9 cellular contexts compared by ENCODE assay signal in genomic region chr9:93451762-93452709, GRCh38. TPM values are rescaled to one million over a fixed set of nuclear protein-coding genes. Genes with fewer than 3 reads are reported as not detected.
DNase-seq lines count a peak whose midpoint lies in the region; ATAC-seq, FAIRE-seq and TF ChIP-seq lines count a peak whose summit lies in the region.
"Had no signal": no experiment of that assay in that cellular context is flagged by ENCODE, and none has a peak within 500 bp of the region (broad histone marks: within the 10 kb centered on the region; RNA-seq: fewer than 3 reads in every experiment).

No MANE protein-coding gene starts in this region.

- H3K9ac ChIP-seq in mammary epithelial cell (ENCODE audit: insufficient read depth, low read length) (peak overlapping the region; percentile 82), kidney (ENCODE audit: low read length in 2 of 2) (peak overlapping the region; percentile 87 to 97)

- H4K20me1 ChIP-seq in mammary epithelial cell (ENCODE audit: insufficient read depth, low read length) = no peaks in the 10 kb centered on the region

- peaks cover 53% of the 10 kb centered on the region for H3K36me3 ChIP-seq in WERI-Rb-1
- peaks cover 10% of the 10 kb centered on the region for H3K36me3 ChIP-seq in mammary epithelial cell (ENCODE audit: insufficient read depth, low read length)
- peaks cover 6 to 14% of the 10 kb centered on the region in 2 donors for H3K36me3 ChIP-seq in kidney (ENCODE audit: control insufficient read depth in 1 of 2, insufficient read depth in 2 of 2, low read length in 2 of 2)

- peak overlapping the region; percentile 85 for H2AFZ ChIP-seq in mammary epithelial cell (ENCODE audit: low read depth, low read length)

- in situ Hi-C loops in mammary epithelial cell (cut with MboI; ENCODE audit: low sequenced_read_pairs in 2 of 2) = no loop called here

- TF ChIP-seq CTCF in WERI-Rb-1 (IDR thresholded peaks at IDR 0.05; ENCODE audit: low read depth, low read length) (no peak), mammary epithelial cell (conservative IDR thresholded peaks at IDR 0.05 in 1 of 2, IDR thresholded peaks at IDR 0.05 in 1 of 2; ENCODE audit: extremely low read depth in 1 of 2, insufficient read depth in 1 of 2, low read depth in 1 of 2, low read length in 2 of 2) (peak in 1 of 2 donors; percentile 28), kidney (IDR thresholded peaks at IDR 0.05; ENCODE audit: borderline replicate concordance, extremely low read depth, insufficient read depth) (peak; percentile 19)

- FAIRE-seq in kidney (lab: Jason Lieb, UNC) = no peak
- FAIRE-seq: A204.1 had no signal

- BruUV-seq in mammary epithelial cell (replicated peaks; lab: Mats Ljungman, UMichigan) = no TSS peak

- ATAC-seq in HG03521 (IDR thresholded peaks at IDR 0.05; ENCODE audit: unreplicated experiment) = peak; percentile 14
- no peak for ATAC-seq in HG03565 (IDR thresholded peaks at IDR 0.05; ENCODE audit: unreplicated experiment)

- H3K27me3 ChIP-seq in WERI-Rb-1 (ENCODE audit: insufficient read depth, low read depth, severe bottlenecking) (no peaks in the 10 kb centered on the region), mammary epithelial cell (ENCODE audit: insufficient read depth, low read length) (no peaks in the 10 kb centered on the region)

- peaks cover 72% of the 10 kb centered on the region for H3K79me2 ChIP-seq in mammary epithelial cell (ENCODE audit: insufficient read depth, low read length)

- dilution Hi-C loops in mammary epithelial cell (cut with HindIII; ENCODE audit: low sequenced_read_pairs) = no loop called here

- DNase-seq in DMS53 (lab: John Stamatoyannopoulos, UW) = peak; percentile 71
- no peak for DNase-seq in DMS53 treated with DMSO at 0.1 percent for 48 hours (lab: John Stamatoyannopoulos, UW; ENCODE audit: unreplicated experiment)
- peak; percentile 48 for DNase-seq in WERI-Rb-1
- DNase-seq in mammary epithelial cell = peak; percentile 52
- DNase-seq in kidney = peak; percentile 87
- peak; percentile 20 to 31 for DNase-seq in stimulated activated CD4-positive, alpha-beta T cell treated with anti-CD3 and anti-CD28 coated beads, Interleukin-15, amount 100 ng/mL, for 1 hour (ENCODE audit: low read depth in 1 of 2, low spot score in 1 of 2)

- CTCF ChIA-PET in mammary epithelial cell (lab: Charles Lee; ENCODE audit: low non-redundant PET) = no interaction called here

- H3K9me3 ChIP-seq in WERI-Rb-1 (ENCODE audit: severe bottlenecking) (no peaks in the 10 kb centered on the region), mammary epithelial cell (replicated peaks; ENCODE audit: insufficient read depth, low read length) (no peaks in the 10 kb centered on the region), kidney (ENCODE audit: control insufficient read depth in 1 of 2, low read length in 2 of 2) (no peaks in the 10 kb centered on the region)

- peaks cover 14% of the 10 kb centered on the region for H3K4me1 ChIP-seq in mammary epithelial cell (ENCODE audit: insufficient read depth, low read length)
- H3K4me1 ChIP-seq in kidney (ENCODE audit: control insufficient read depth in 1 of 2, insufficient read depth in 1 of 2, low read depth in 1 of 2, low read length in 2 of 2) = peaks cover 5 to 15% of the 10 kb centered on the region in 2 donors

- H3K27ac ChIP-seq in WERI-Rb-1 (peak overlapping the region; percentile 96), mammary epithelial cell (ENCODE audit: insufficient read depth, low read depth, low read length) (peak overlapping the region; percentile 76), kidney (ENCODE audit: low read depth in 2 of 2, low read length in 2 of 2) (peak overlapping the region; percentile 88 to 89)

- 0% methylated on average over 25 of the region's 108 CpGs for WGBS in mammary epithelial cell (ENCODE audit: low coverage, missing lambda C conversion rate)

- peak overlapping the region; percentile 81 for H3K4me2 ChIP-seq in mammary epithelial cell (ENCODE audit: insufficient read depth, low read depth, low read length)

- intact Hi-C loops in mammary epithelial cell (cut with micrococcal nuclease) = loop anchor here (2.0 to 5.0 kb wide), 3 partner anchors 40 to 319 kb away; no protein-coding TSS in a partner anchor
- intact Hi-C loops in kidney (cut with DNase I) = no loop called here

- peak overlapping the region; percentile 73 for H3K4me3 ChIP-seq in WERI-Rb-1 (ENCODE audit: low read depth, low read length)
- peak overlapping the region; percentile 75 to 90 (median 84) for H3K4me3 ChIP-seq in mammary epithelial cell (replicated peaks in 1 of 3; ENCODE audit: insufficient read depth in 1 of 3, low read depth in 2 of 3, low read length in 3 of 3)
- peak overlapping the region; percentile 82 to 92 for H3K4me3 ChIP-seq in kidney (ENCODE audit: low read length in 2 of 2)

RNA-seq across cellular contexts. Expression of gene FAM120A, which starts 0.6 kb away (rescaled TPM):
- total RNA-seq in mammary epithelial cell = 100 to 1,000 TPM; 100 to 116 TPM
- polyA plus RNA-seq in mammary epithelial cell = 84.7 TPM
- 168 TPM for polyA minus RNA-seq in mammary epithelial cell
- 127 TPM for total RNA-seq in kidney
- 43.7 TPM for polyA plus RNA-seq in kidney (ENCODE audit: insufficient read depth, low read depth, low replicate concordance)

RNA-seq across cellular contexts. Expression of gene FAM120AOS, which starts 1.3 kb away (rescaled TPM):
- total RNA-seq in mammary epithelial cell (10 to 100 TPM; 29.3 to 32.5 TPM), kidney (53.2 TPM)
- polyA plus RNA-seq in mammary epithelial cell (22.2 TPM), kidney (ENCODE audit: insufficient read depth, low read depth, low replicate concordance) (38.7 TPM)
- 2.9 TPM for polyA minus RNA-seq in mammary epithelial cell
